ENCODE assay signal across 11 cellular contexts in genomic region chr21:39094847-39095525, GRCh38.
A peak's percentile ranks its signal among the peaks of the same experiment; 100 is the strongest.
DNase-seq lines count a peak whose midpoint lies in the region; ATAC-seq and TF ChIP-seq lines count a peak whose summit lies in the region.
"Had no signal": no experiment of that assay in that cellular context is flagged by ENCODE, and none has a peak within 500 bp of the region (broad histone marks: within the 10 kb centered on the region; RNA-seq: fewer than 3 reads in every experiment).

No MANE protein-coding gene starts in this region.

- no peaks in the 10 kb centered on the region for H3K36me3 Mint-ChIP-seq in type B pancreatic cell

- peaks cover 0 to 79% of the 10 kb centered on the region in 2 donors for H3K4me1 ChIP-seq in left lung

- H3K4me1 Mint-ChIP-seq in type B pancreatic cell (ENCODE audit: unreplicated experiment) = peaks cover 33% of the 10 kb centered on the region

- peak overlapping the region; percentile 67 to 94 for H3K27ac ChIP-seq in left lung

- peak; percentile 54 for ATAC-seq in left lung

- peaks cover 6% of the 10 kb centered on the region for H3K27me3 Mint-ChIP-seq in type B pancreatic cell

- DNase-seq in NCI-H82 (lab: John Stamatoyannopoulos, UW) (peak; percentile 50), NCI-H82 treated with DMSO at 0.1 percent for 48 hours (lab: John Stamatoyannopoulos, UW; ENCODE audit: unreplicated experiment) (no peak), amniotic epithelial cell (ENCODE audit: low read depth) (peak; percentile 99), left lung (no peak), type B pancreatic cell (ENCODE audit: extremely low spot score, unreplicated experiment) (no peak), HPDE6-E6E7 (ENCODE audit: extremely low spot score) (no peak), nucleus accumbens (lab: John Stamatoyannopoulos, UW) (no peak), SHP77 treated with DMSO at 0.1 percent for 48 hours (lab: John Stamatoyannopoulos, UW) (no peak)
- DNase-seq: activated CD4-positive, alpha-beta T cell treated with anti-CD3 and anti-CD28 coated beads for 48 hours; NCI-H774 had no signal

- H3K4me3 ChIP-seq in left lung = no peak overlapping the region
- H3K4me3 ChIP-seq: ascending aorta had no signal

- no peaks in the 10 kb centered on the region for H3K36me3 ChIP-seq in left lung
- H3K36me3 ChIP-seq: ascending aorta had no signal

- no peak for TF ChIP-seq CTCF in left lung (IDR thresholded peaks at IDR 0.05)
- TF ChIP-seq CTCF in type B pancreatic cell (conservative IDR thresholded peaks at IDR 0.05) = no peak

- H3K9me3 ChIP-seq in left lung = no peaks in the 10 kb centered on the region
- H3K9me3 ChIP-seq: ascending aorta had no signal

- no peak overlapping the region for H3K4me3 Mint-ChIP-seq in type B pancreatic cell

- peak overlapping the region; percentile 29 for H3K27ac Mint-ChIP-seq in type B pancreatic cell

- H3K27me3 ChIP-seq in left lung = no peaks in the 10 kb centered on the region
- H3K27me3 ChIP-seq: ascending aorta had no signal

- H3K9me3 Mint-ChIP-seq in type B pancreatic cell = no peaks in the 10 kb centered on the region

- intact Hi-C loops in left lung (cut with DNase I) = no loop called here

Comparison
In these comparisons a context has a peak if more than half of its experiments do, and no peak if none do; other contexts are left out.
1. DNase-seq: peak in NCI-H82 (single experiment) and amniotic epithelial cell (single experiment); none in NCI-H82 treated with DMSO at 0.1 percent for 48 hours (single experiment), left lung (0 of 2), type B pancreatic cell (single experiment), HPDE6-E6E7 (single experiment), nucleus accumbens (0 of 56) and SHP77 treated with DMSO at 0.1 percent for 48 hours (single experiment).